In the genomic region with DNA sequence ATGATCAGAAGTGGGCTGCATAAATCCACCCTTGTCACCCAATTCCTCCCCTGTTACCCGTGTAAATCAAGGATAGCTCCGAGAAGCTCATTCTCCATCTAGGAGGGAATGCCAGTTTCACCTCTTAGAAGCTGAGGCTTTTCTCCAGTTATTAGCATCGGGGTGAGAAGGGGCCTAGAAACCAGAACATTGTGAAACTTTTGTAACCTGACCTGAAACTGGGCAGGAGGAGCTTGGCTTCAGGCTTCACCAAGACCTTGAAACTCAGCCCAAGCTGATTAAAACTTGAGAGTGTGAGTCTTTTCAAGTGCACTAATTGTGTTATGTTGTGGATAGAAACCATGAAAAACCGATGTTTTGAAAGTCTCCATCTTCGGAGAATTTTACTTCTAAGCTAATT, we compare ENCODE assay signal across 23 cellular contexts.
"Had no signal": no experiment of that assay in that cellular context is flagged by ENCODE, and none has a peak within 500 bp of the region (broad histone marks: within the 10 kb centered on the region; RNA-seq: fewer than 3 reads in every experiment).

No MANE protein-coding gene starts in this region.

- H3K79me2 ChIP-seq: hepatocyte had no signal

- ATAC-seq: activated T-cell treated with anti-CD3 and anti-CD28 coated beads, Interleukin-2, amount 50 U/mL, for 4 hours; activated T-helper 17 cell treated with anti-CD3 and anti-CD28 coated beads, Interleukin-2, amount 50 U/mL, for 72 hours; left colon; stimulated activated memory B cell treated with anti-CD40 and anti-IgM and Interleukin-4, amounts not matched to agents 10 μg/mL and 1 μg/mL and 100 μg/mL, for 72 hours; stimulated activated naive CD8-positive, alpha-beta T cell treated with anti-CD3 and anti-CD28 coated beads, Interleukin-15, amount 100 ng/mL, for 72 hours; upper lobe of right lung had no signal

- H3K4me1 ChIP-seq: colonic mucosa, sigmoid colon, thyroid gland, upper lobe of right lung had no signal

- H3K9me3 ChIP-seq: colonic mucosa, sigmoid colon, thyroid gland, upper lobe of right lung had no signal

- H3K27ac ChIP-seq: colonic mucosa, hepatocyte, sigmoid colon, thyroid gland, upper lobe of right lung had no signal

- H3K36me3 ChIP-seq: colonic mucosa, sigmoid colon, thyroid gland, upper lobe of right lung had no signal

- DNase-seq: activated CD4-positive, alpha-beta memory T cell treated with anti-CD3 and anti-CD28 coated beads, Interleukin-2, amount 10 ng/mL, durations not matched to agents 7 days and 5 days; activated CD4-positive, alpha-beta T cell treated with anti-CD3 and anti-CD28 coated beads, Interleukin-2, amount 10 ng/mL, durations not matched to agents 24 days and 14 days; activated CD4-positive, CD25-positive, alpha-beta regulatory T cell treated with anti-CD3 and anti-CD28 coated beads, Interleukin-2, amount 50 U/mL, for 72 hours; activated T-cell treated with anti-CD3 and anti-CD28 coated beads, Interleukin-2, amount 50 U/mL, for 4 hours; anterior cingulate cortex; colonic mucosa; effector CD8-positive, alpha-beta T cell; kidney; left colon; retina; sigmoid colon; stimulated activated CD4-positive, alpha-beta T cell treated with anti-CD3 and anti-CD28 coated beads, Interleukin-1b, Interleukin-23, amount 100 ng/mL, for 48 hours; stimulated activated CD4-positive, alpha-beta T cell treated with anti-CD3 and anti-CD28 coated beads, Interleukin-4, amount 100 ng/mL, for 4 hours; stimulated activated CD8-positive, alpha-beta memory T cell treated with anti-CD3 and anti-CD28 coated beads, Interleukin-4, amount 100 ng/mL, for 48 hours; stimulated activated naive CD8-positive, alpha-beta T cell treated with anti-CD3 and anti-CD28 coated beads, Interleukin-15, amount 100 ng/mL, for 72 hours; substantia nigra; T-helper 2 cell; thyroid gland; upper lobe of right lung had no signal

- H2AFZ ChIP-seq: hepatocyte had no signal

- H3K4me2 ChIP-seq: hepatocyte, smooth muscle cell had no signal

- H3K27me3 ChIP-seq: colonic mucosa, hepatocyte, thyroid gland, upper lobe of right lung had no signal

- H3K4me3 ChIP-seq: colonic mucosa, hepatocyte, sigmoid colon, smooth muscle cell, thyroid gland, upper lobe of right lung had no signal
